In genomic region chr18:45876131-45876530, GRCh38 we compare ENCODE assay signal across 31 cellular contexts. TPM values are rescaled to one million over a fixed set of nuclear protein-coding genes. Genes with fewer than 3 reads are reported as not detected.
"Had no signal": no experiment of that assay in that cellular context is flagged by ENCODE, and none has a peak within 500 bp of the region (broad histone marks: within the 10 kb centered on the region; RNA-seq: fewer than 3 reads in every experiment).

No MANE protein-coding gene starts in this region.

- H3K27ac Mint-ChIP-seq: activated CD8-positive, alpha-beta T cell treated with anti-CD3 and anti-CD28 coated beads, Interleukin-2, amount 10 ng/mL, durations not matched to agents 7 days and 5 days; activated T-helper 2 cell treated with anti-CD3 and anti-CD28 coated beads, Interferon-gamma antibody, Interleukin-2, Interleukin-4, amounts not matched to agents 10 μg/mL and 5 μg/mL and 100 μg/mL, durations not matched to agents 14 hours and 24 hours and 36 hours; mesothelial cell of epicardium; stimulated activated naive CD8-positive, alpha-beta T cell treated with anti-CD3 and anti-CD28 coated beads, Interleukin-15, amount 100 ng/mL, for 72 hours; T-helper 2 cell treated with Interferon-gamma antibody and Interleukin-4, amounts not matched to agents 5 μg/mL and 100 μg/mL, for 36 hours had no signal

- H3K9me3 Mint-ChIP-seq: effector memory CD8-positive, alpha-beta T cell had no signal

- H3K4me3 ChIP-seq: adrenal gland, ascending aorta, colonic mucosa, dorsolateral prefrontal cortex, esophagus muscularis mucosa, hepatocyte, left ventricle myocardium inferior, right lobe of liver, tibial artery had no signal

- ATAC-seq: activated CD8-positive, alpha-beta T cell treated with anti-CD3 and anti-CD28 coated beads, Interleukin-2, amount 10 ng/mL, durations not matched to agents 7 days and 5 days; effector memory CD8-positive, alpha-beta T cell; right lobe of liver; stimulated activated effector memory CD8-positive, alpha-beta T cell treated with anti-CD3 and anti-CD28 coated beads, Interleukin-12 subunit alpha, Interleukin-12 subunit beta, amount 100 ng/mL, for 72 hours; stimulated activated naive CD8-positive, alpha-beta T cell treated with anti-CD3 and anti-CD28 coated beads, Interleukin-15, amount 100 ng/mL, for 72 hours had no signal

- H3K36me3 ChIP-seq: colonic mucosa had no signal

- DNase-seq: activated CD4-positive, alpha-beta T cell treated with anti-CD3 and anti-CD28 coated beads, Interleukin-2, amount 50 U/mL, for 1 hour; activated CD4-positive, CD25-positive, alpha-beta regulatory T cell treated with anti-CD3 and anti-CD28 coated beads, Interleukin-2, amount 50 U/mL, for 72 hours; activated CD8-positive, alpha-beta T cell treated with anti-CD3 and anti-CD28 coated beads, Interleukin-2, amount 10 ng/mL, durations not matched to agents 7 days and 5 days; activated naive CD4-positive, alpha-beta T cell; activated T-cell treated with anti-CD3 and anti-CD28 coated beads, Interleukin-2, amount 50 U/mL, for 24 hours; adrenal gland; colonic mucosa; dorsolateral prefrontal cortex; effector memory CD8-positive, alpha-beta T cell; glutamatergic neuron; left ventricle myocardium inferior; occipital lobe; posterior cingulate gyrus; right lobe of liver; small intestine; stimulated activated CD4-positive, alpha-beta T cell treated with anti-CD3 and anti-CD28 coated beads, Interleukin-2, amount 100 ng/mL, for 24 hours; stimulated activated naive CD8-positive, alpha-beta T cell treated with anti-CD3 and anti-CD28 coated beads, Interleukin-15, amount 100 ng/mL, for 72 hours; tibial artery; WERI-Rb-1 had no signal

- H3K27me3 Mint-ChIP-seq: activated naive CD8-positive, alpha-beta T cell; activated T-cell treated with anti-CD3 and anti-CD28 coated beads, Interleukin-2, amount 50 U/mL, for 24 hours; effector memory CD8-positive, alpha-beta T cell; stimulated activated naive CD8-positive, alpha-beta T cell treated with anti-CD3 and anti-CD28 coated beads, Interleukin-15, amount 100 ng/mL, for 72 hours had no signal

- H3K4me3 Mint-ChIP-seq: activated CD8-positive, alpha-beta T cell treated with anti-CD3 and anti-CD28 coated beads, Interleukin-2, amount 10 ng/mL, durations not matched to agents 7 days and 5 days; activated T-cell treated with anti-CD3 and anti-CD28 coated beads, Interleukin-2, amount 50 U/mL, for 24 hours; effector memory CD8-positive, alpha-beta T cell; mesothelial cell of epicardium; stimulated activated effector memory CD8-positive, alpha-beta T cell treated with anti-CD3 and anti-CD28 coated beads, Interleukin-12 subunit alpha, Interleukin-12 subunit beta, amount 100 ng/mL, for 72 hours; stimulated activated naive CD8-positive, alpha-beta T cell treated with anti-CD3 and anti-CD28 coated beads, Interleukin-15, amount 100 ng/mL, for 72 hours; T-helper 2 cell treated with Interferon-gamma antibody and Interleukin-4, amounts not matched to agents 5 μg/mL and 100 μg/mL, for 36 hours had no signal

- H3K27ac ChIP-seq: adrenal gland, ascending aorta, colonic mucosa, dorsolateral prefrontal cortex, esophagus muscularis mucosa, hepatocyte, left ventricle myocardium inferior, right lobe of liver, tibial artery, WERI-Rb-1 had no signal

- H3K4me1 Mint-ChIP-seq: mesothelial cell of epicardium had no signal

- H3K9me3 ChIP-seq: adrenal gland, ascending aorta, colonic mucosa, esophagus muscularis mucosa, left ventricle myocardium inferior, right lobe of liver, tibial artery had no signal

- H3K27me3 ChIP-seq: adrenal gland, ascending aorta, colonic mucosa, dorsolateral prefrontal cortex, esophagus muscularis mucosa, hepatocyte, right lobe of liver, tibial artery had no signal

- H3K4me1 ChIP-seq: ascending aorta, colonic mucosa, right lobe of liver, tibial artery had no signal

RNA-seq across cellular contexts. Expression of gene SIGLEC15, which starts 50.7 kb away (rescaled TPM):
- total RNA-seq: activated CD8-positive, alpha-beta T cell treated with anti-CD3 and anti-CD28 coated beads, Interleukin-2, amount 10 ng/mL, durations not matched to agents 7 days and 5 days; activated T-helper 2 cell treated with anti-CD3 and anti-CD28 coated beads, Interferon-gamma antibody, Interleukin-2, Interleukin-4, amounts not matched to agents 10 μg/mL and 5 μg/mL and 100 μg/mL, durations not matched to agents 14 hours and 24 hours and 36 hours; ascending aorta; colonic mucosa; endothelial cell of umbilical vein; frontal cortex; lung microvascular endothelial cell; mesothelial cell of epicardium; occipital lobe had no signal
- polyA plus RNA-seq: endothelial cell of umbilical vein, neural cell had no signal
